ENCODE assay signal across 8 cellular contexts in the genomic region with DNA sequence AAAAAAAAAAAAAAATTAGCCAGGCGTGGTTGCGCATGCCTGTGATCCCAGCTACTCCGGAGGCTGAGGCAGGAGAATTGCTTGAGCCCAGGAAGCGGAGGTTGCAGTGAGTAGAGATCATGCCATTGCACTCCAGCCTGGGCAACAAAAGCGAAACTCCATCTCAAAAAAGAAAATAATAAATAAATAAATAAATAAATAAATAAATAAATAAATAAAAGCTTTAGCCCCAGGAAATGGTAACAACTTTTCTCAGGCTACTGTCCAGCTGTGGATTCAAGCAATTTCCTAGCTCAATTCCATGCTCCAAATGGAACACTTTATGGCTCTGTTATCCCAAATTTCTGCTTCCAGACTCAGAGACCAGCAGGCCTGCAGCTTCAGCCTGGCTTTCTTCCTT. TPM values are rescaled to one million over a fixed set of nuclear protein-coding genes. Genes with fewer than 3 reads are reported as not detected.
DNase-seq lines count a peak whose midpoint lies in the region; ATAC-seq, FAIRE-seq and TF ChIP-seq lines count a peak whose summit lies in the region.
"Not testable (repeated sequence)": the region's sequence is repeated elsewhere in the genome, so short reads cannot be mapped to it uniquely, and the experiment has no call there.

No MANE protein-coding gene starts in this region.

- TF ChIP-seq POLR2A in A549 (IDR thresholded peaks at IDR 0.05; ENCODE audit: low read length); K562 (conservative IDR thresholded peaks at IDR 0.05): not testable (repeated sequence)

- H3K4me3 ChIP-seq in A549; GM23338; HEK293 (ENCODE audit: low read depth, low read length); K562; cardiac muscle cell; osteoblast (ENCODE audit: insufficient read depth, low read length): not testable (repeated sequence)

- FAIRE-seq in A549 (lab: Jason Lieb, UNC); K562 (lab: Jason Lieb, UNC): not testable (repeated sequence)

- CTCF ChIA-PET in A549 (lab: Yijun Ruan, JAX) (interaction anchor here (0.6 kb wide), 1 partner anchor 20 kb away, joined by 3 read pairs; no protein-coding TSS in a partner anchor), HEK293 (lab: Yijun Ruan, JAX) (interaction anchor here (0.6 to 1.3 kb wide), 2 partner anchors 22 to 34 kb away, joined by 3 to 4 read pairs; no protein-coding TSS in a partner anchor)
- CTCF ChIA-PET in K562 (lab: Yijun Ruan, JAX; ENCODE audit: low intra/inter-chr PET ratio) = not testable (repeated sequence)

- not testable (repeated sequence) for TF ChIP-seq RAD21 in A549 (conservative IDR thresholded peaks at IDR 0.05 in 1 of 2, IDR thresholded peaks at IDR 0.05 in 1 of 2); K562 (CRISPR knock-in tag; conservative IDR thresholded peaks at IDR 0.05 in 1 of 2, IDR thresholded peaks at IDR 0.05 in 1 of 2)

- H3K9me1 ChIP-seq in K562 (ENCODE audit: control insufficient read depth, insufficient read depth, low read length) = not testable (repeated sequence)

- H3K4me1 ChIP-seq in A549; HEK293 (ENCODE audit: control insufficient read depth, insufficient read depth, low read length); osteoblast (ENCODE audit: insufficient read depth, low read length): not testable (repeated sequence)
- H3K4me1 ChIP-seq in GM23338 (ENCODE audit: insufficient read depth) = peaks cover 24% of the 10 kb centered on the region
- H3K4me1 ChIP-seq in K562 (replicated peaks in 1 of 2; ENCODE audit: control insufficient read depth in 2 of 2, insufficient read depth in 2 of 2, low read length in 2 of 2) = peaks cover 52 to 56% of the 10 kb centered on the region in 2 experiments
- peaks cover 28% of the 10 kb centered on the region for H3K4me1 ChIP-seq in cardiac muscle cell (ENCODE audit: low read depth)

- H3K9ac ChIP-seq in K562 (ENCODE audit: insufficient read depth in 1 of 2, low read depth in 2 of 2, low read length in 2 of 2) = peak overlapping the region in 1 of 2 experiments; percentile 21; a peak in 1 of 4 replicates

- intact Hi-C loops in K562 (cut with micrococcal nuclease) = not testable (repeated sequence)

- not testable (repeated sequence) for TF ChIP-seq EP300 in A549 (IDR thresholded peaks at IDR 0.05); K562 (IDR thresholded peaks at IDR 0.05; ENCODE audit: low read length)

- H2AFZ ChIP-seq in GM23338; K562 (ENCODE audit: low read depth, low read length); osteoblast (ENCODE audit: low read length): not testable (repeated sequence)

- 96% methylated on average over 5 of the region's 5 CpGs for WGBS in A549 (ENCODE audit: missing lambda C conversion rate)
- WGBS in K562 (ENCODE audit: insufficient coverage, low coverage, missing lambda C conversion rate) = 100% methylated on average over 1 of the region's 5 CpGs

- H3K27me3 Mint-ChIP-seq in GM23338 (ENCODE audit: insufficient read depth, low read depth, poor library complexity); brain: not testable (repeated sequence)

- H3K36me3 Mint-ChIP-seq in GM23338 (ENCODE audit: low read depth) = not testable (repeated sequence)
- peaks cover 20% of the 10 kb centered on the region for H3K36me3 Mint-ChIP-seq in brain

- not testable (repeated sequence) for H3K27ac Mint-ChIP-seq in GM23338
- peak overlapping the region in 3 of 5 experiments; percentile 35 to 60 (median 42) for H3K27ac Mint-ChIP-seq in brain

- TF ChIP-seq CTCF in A549 (IDR thresholded peaks at IDR 0.05); GM23338 (conservative IDR thresholded peaks at IDR 0.05; ENCODE audit: low read depth in 2 of 2); HEK293 (tag by site-specific recombination; IDR thresholded peaks at IDR 0.05); VCaP (conservative IDR thresholded peaks at IDR 0.05); K562 (IDR thresholded peaks at IDR 0.05 in 2 of 3, conservative IDR thresholded peaks at IDR 0.05 in 1 of 3; ENCODE audit: insufficient read depth in 2 of 3, low read depth in 1 of 3, low read length in 3 of 3); brain (conservative IDR thresholded peaks at IDR 0.05); cardiac muscle cell (IDR thresholded peaks at IDR 0.05; ENCODE audit: low read depth, low read length); osteoblast (IDR thresholded peaks at IDR 0.05; ENCODE audit: extremely low read depth, low read depth, low read length): not testable (repeated sequence)

- H3K79me2 ChIP-seq in GM23338 (replicated peaks; ENCODE audit: insufficient read depth) (peaks cover 37% of the 10 kb centered on the region), K562 (ENCODE audit: control insufficient read depth, insufficient read depth, low read length) (peaks cover 92% of the 10 kb centered on the region), osteoblast (ENCODE audit: insufficient read depth, low read length) (peaks cover 27% of the 10 kb centered on the region)

- H3K4me1 Mint-ChIP-seq in GM23338 (peaks cover 30% of the 10 kb centered on the region), brain (peaks cover 15% of the 10 kb centered on the region)

- POLR2A ChIA-PET in A549 (lab: Yijun Ruan, JAX); HEK293 (lab: Yijun Ruan, JAX): not testable (repeated sequence)
- POLR2A ChIA-PET in K562 (lab: Yijun Ruan, JAX) = interaction anchor here (0.7 to 3.6 kb wide), 4 partner anchors 9 to 161 kb away, joined by 3 to 11 read pairs (median 6); no protein-coding TSS in a partner anchor

- H4K20me1 ChIP-seq in GM23338 (replicated peaks; ENCODE audit: insufficient read depth) = peaks cover 12% of the 10 kb centered on the region
- not testable (repeated sequence) for H4K20me1 ChIP-seq in K562 (replicated peaks; ENCODE audit: control insufficient read depth, insufficient read depth, low read length)
- peaks cover 19% of the 10 kb centered on the region for H4K20me1 ChIP-seq in osteoblast (ENCODE audit: insufficient read depth, low read length)

- DNase-seq in A549 (ENCODE audit: low read depth in 1 of 2, low spot score in 1 of 2); GM23338 (ENCODE audit: low spot score); K562 (ENCODE audit: extremely low read depth in 1 of 4, low spot score in 3 of 4); cardiac muscle cell (ENCODE audit: low read depth in 1 of 2, low spot score in 1 of 2): not testable (repeated sequence)
- DNase-seq in osteoblast (ENCODE audit: insufficient read length, low spot score, missing footprints) = peak; percentile 18

- H3K9me3 Mint-ChIP-seq in GM23338, brain: not testable (repeated sequence)

- not testable (repeated sequence) for ATAC-seq in A549, GM23338, K562

- not testable (repeated sequence) for H3F3A ChIP-seq in GM23338 (replicated peaks; ENCODE audit: low read depth)

- not testable (repeated sequence) for H3K36me3 ChIP-seq in GM23338 (ENCODE audit: insufficient read depth); HEK293 (ENCODE audit: control insufficient read depth in 2 of 2, insufficient read depth in 1 of 2, low read length in 2 of 2); cardiac muscle cell; osteoblast (ENCODE audit: insufficient read depth, low read length)
- H3K36me3 ChIP-seq in K562 (ENCODE audit: control insufficient read depth, insufficient read depth, low read length) = peaks cover 64% of the 10 kb centered on the region

- not testable (repeated sequence) for H3K27ac ChIP-seq in A549; HEK293 (ENCODE audit: extremely low read depth, low read depth, low read length); osteoblast (ENCODE audit: low read depth, low read length)
- H3K27ac ChIP-seq in GM23338 (ENCODE audit: low read depth) (0 out of 2 replicates have a peak overlapping the region, but pooled peaks have one; percentile 14), VCaP (peak overlapping the region; percentile 61), K562 (ENCODE audit: extremely low read depth, low read depth, low read length) (peak overlapping the region; percentile 63), cardiac muscle cell (peak overlapping the region; percentile 2)

- not testable (repeated sequence) for H3K9me2 ChIP-seq in GM23338 (ENCODE audit: insufficient read depth)

- not testable (repeated sequence) for H3K27me3 ChIP-seq in GM23338 (ENCODE audit: insufficient read depth); K562 (ENCODE audit: control insufficient read depth in 2 of 2, insufficient read depth in 2 of 2, low read length in 2 of 2); cardiac muscle cell; osteoblast (ENCODE audit: insufficient read depth, low read length)

- not testable (repeated sequence) for H3K9me3 ChIP-seq in A549; HEK293 (ENCODE audit: control insufficient read depth, insufficient read depth, low read depth, low read length); K562 (replicated peaks; ENCODE audit: control insufficient read depth, insufficient read depth, low read depth, low read length); cardiac muscle cell (ENCODE audit: low read depth); osteoblast (ENCODE audit: low read depth, low read length)

- not testable (repeated sequence) for H3K4me2 ChIP-seq in A549; GM23338; K562 (ENCODE audit: insufficient read depth, low read length); osteoblast (ENCODE audit: insufficient read depth, low read length)

- BruUV-seq in K562 (replicated peaks; lab: Mats Ljungman, UMichigan) = not testable (repeated sequence)

- in situ Hi-C loops in K562 (cut with MboI) = not testable (repeated sequence)

- not testable (repeated sequence) for H3K4me3 Mint-ChIP-seq in GM23338, brain

RNA-seq across cellular contexts. Expression of gene ST3GAL2, which starts 25.3 kb away (rescaled TPM):
- polyA plus RNA-seq in A549 (2011; rRNA removed) = 11.1 and 14.4 TPM in 2 replicates
- 15.7 and 19.8 TPM in 2 replicates for polyA plus RNA-seq in A549 (2012; cell fraction: cytosol; rRNA removed)
- 21.8 and 23.9 TPM in 2 replicates for polyA plus RNA-seq in A549 (2012; cell fraction: nucleus; rRNA removed)
- 13.8 to 16.3 TPM (median 15.5 TPM) in 3 replicates for polyA plus RNA-seq in A549 (2017; fragmentation: RNase III; extraction: RNeasy Plus Mini Kit Qiagen cat#74134 plus additional on column Dnase treatment)
- polyA minus RNA-seq in A549 (2011; rRNA and poly(A)+ RNA removed) = 38.9 and 44.0 TPM in 2 replicates
- 36.8 and 39.8 TPM in 2 replicates for total RNA-seq in GM23338 (2014; rRNA removed; shearing (Covaris generic))
- 12.1 and 12.3 TPM in 2 replicates for polyA plus RNA-seq in GM23338 (2016; fragmentation: Nextera tagmentation; extraction: Ambion mirVana)
- 87.4 and 216 TPM in 2 replicates for total RNA-seq in K562 (2011; cell fraction: chromatin; rRNA removed; ENCODE audit: low replicate concordance)
- total RNA-seq in K562 (2011; cell fraction: nucleolus; rRNA removed) = 182 and 184 TPM in 2 replicates
- 128 and 145 TPM in 2 replicates for total RNA-seq in K562 (2011; cell fraction: nucleoplasm; rRNA removed)
- 75.5 and 95.5 TPM in 2 replicates for total RNA-seq in K562 (2014; rRNA removed)
- total RNA-seq in K562 (2014; rRNA removed; fragmentation: Illumina TruSeq; extraction: Trizol) = 23.7 and 31.8 TPM in 2 replicates
- total RNA-seq in K562 (2015; rRNA removed; fragmentation: Illumina TruSeq; extraction: Trizol) = 48.9 and 53.8 TPM in 2 replicates
- total RNA-seq in K562 (2021) = 98.9 and 108 TPM in 2 replicates
- polyA plus RNA-seq in K562 (2011; rRNA removed) = 34.3 and 40.9 TPM in 2 replicates
- polyA plus RNA-seq in K562 (2011; cell fraction: cytosol; rRNA removed) = 50.0 and 87.1 TPM in 2 replicates
- polyA plus RNA-seq in K562 (2011; cell fraction: nucleus; rRNA removed) = 25.8 and 38.5 TPM in 2 replicates
- polyA plus RNA-seq in K562 (2012) = 67.8 and 92.0 TPM in 2 replicates
- polyA plus RNA-seq in K562 (2014; fragmentation: Illumina TruSeq; extraction: Trizol) = 25.1 and 50.7 TPM in 2 replicates
- polyA plus RNA-seq in K562 (2014; fragmentation: Nextera tagmentation; extraction: Ambion mirVana) = 1 to 10 TPM; 1.5 to 2.4 TPM
- polyA plus RNA-seq in K562 (2014; rRNA removed) = 50.5 and 57.8 TPM in 2 replicates
- polyA minus RNA-seq in K562 (2011; rRNA and poly(A)+ RNA removed) = 57.6 and 96.4 TPM in 2 replicates
- polyA minus RNA-seq in K562 (2011; cell fraction: cytosol; rRNA and poly(A)+ RNA removed) = 126 and 151 TPM in 2 replicates
- 24.9 and 34.4 TPM in 2 replicates for polyA minus RNA-seq in K562 (2011; cell fraction: nucleus; rRNA and poly(A)+ RNA removed)
- polyA plus RNA-seq in brain (ENCODE audit: insufficient read depth, low read depth, low replicate concordance) = 17.3 TPM
- 87.3 and 115 TPM in 2 replicates for total RNA-seq in cardiac muscle cell
- 46.1 and 50.9 TPM in 2 replicates for polyA plus RNA-seq in cardiac muscle cell
- total RNA-seq in osteoblast = 22.4 and 22.7 TPM in 2 replicates

RNA-seq across cellular contexts. Expression of gene FCSK, which starts 40.8 kb away (rescaled TPM):
- polyA plus RNA-seq in A549 (2011; rRNA removed) (5.7 and 9.3 TPM in 2 replicates), A549 (2017; fragmentation: RNase III; extraction: RNeasy Plus Mini Kit Qiagen cat#74134 plus additional on column Dnase treatment) (6.0 to 7.7 TPM (median 6.8 TPM) in 3 replicates), GM23338 (2016; fragmentation: Nextera tagmentation; extraction: Ambion mirVana) (1.5 and 2.3 TPM in 2 replicates), K562 (2011; rRNA removed) (13.5 and 22.6 TPM in 2 replicates), K562 (2014; fragmentation: Illumina TruSeq; extraction: Trizol) (8.3 and 9.1 TPM in 2 replicates), K562 (2014; fragmentation: Nextera tagmentation; extraction: Ambion mirVana) (1 to 10 TPM in 1 of 2 experiments, under 1 TPM in 1; 0.92 to 1.1 TPM), K562 (2014; rRNA removed) (15.1 and 19.9 TPM in 2 replicates), brain (ENCODE audit: insufficient read depth, low read depth, low replicate concordance) (9.1 TPM), cardiac muscle cell (10.2 and 12.0 TPM in 2 replicates)
- 7.5 and 8.5 TPM in 2 replicates for polyA plus RNA-seq in A549 (2012; cell fraction: cytosol; rRNA removed)
- 42.5 and 53.1 TPM in 2 replicates for polyA plus RNA-seq in A549 (2012; cell fraction: nucleus; rRNA removed)
- polyA minus RNA-seq in A549 (2011; rRNA and poly(A)+ RNA removed) = 11.0 and 12.6 TPM in 2 replicates
- 4.0 and 8.0 TPM in 2 replicates for total RNA-seq in GM23338 (2014; rRNA removed; shearing (Covaris generic))
- 66.2 and 212 TPM in 2 replicates for total RNA-seq in K562 (2011; cell fraction: chromatin; rRNA removed; ENCODE audit: low replicate concordance)
- 117 and 131 TPM in 2 replicates for total RNA-seq in K562 (2011; cell fraction: nucleolus; rRNA removed)
- 80.1 and 84.7 TPM in 2 replicates for total RNA-seq in K562 (2011; cell fraction: nucleoplasm; rRNA removed)
- total RNA-seq in K562 (2014; rRNA removed) (12.6 and 15.6 TPM in 2 replicates), K562 (2014; rRNA removed; fragmentation: Illumina TruSeq; extraction: Trizol) (4.7 and 6.9 TPM in 2 replicates), K562 (2015; rRNA removed; fragmentation: Illumina TruSeq; extraction: Trizol) (7.4 and 7.7 TPM in 2 replicates), K562 (2021) (18.6 and 19.0 TPM in 2 replicates), cardiac muscle cell (13.8 and 22.5 TPM in 2 replicates), osteoblast (10.3 and 11.9 TPM in 2 replicates)
- 16.3 and 19.3 TPM in 2 replicates for polyA plus RNA-seq in K562 (2011; cell fraction: cytosol; rRNA removed)
- polyA plus RNA-seq in K562 (2011; cell fraction: nucleus; rRNA removed) = 115 and 146 TPM in 2 replicates
- 10.0 and 16.5 TPM in 2 replicates for polyA plus RNA-seq in K562 (2012)
- 7.5 and 9.5 TPM in 2 replicates for polyA minus RNA-seq in K562 (2011; rRNA and poly(A)+ RNA removed)
- polyA minus RNA-seq in K562 (2011; cell fraction: cytosol; rRNA and poly(A)+ RNA removed) = 8.0 and 12.0 TPM in 2 replicates
- 25.0 and 31.0 TPM in 2 replicates for polyA minus RNA-seq in K562 (2011; cell fraction: nucleus; rRNA and poly(A)+ RNA removed)
